In the genomic region with DNA sequence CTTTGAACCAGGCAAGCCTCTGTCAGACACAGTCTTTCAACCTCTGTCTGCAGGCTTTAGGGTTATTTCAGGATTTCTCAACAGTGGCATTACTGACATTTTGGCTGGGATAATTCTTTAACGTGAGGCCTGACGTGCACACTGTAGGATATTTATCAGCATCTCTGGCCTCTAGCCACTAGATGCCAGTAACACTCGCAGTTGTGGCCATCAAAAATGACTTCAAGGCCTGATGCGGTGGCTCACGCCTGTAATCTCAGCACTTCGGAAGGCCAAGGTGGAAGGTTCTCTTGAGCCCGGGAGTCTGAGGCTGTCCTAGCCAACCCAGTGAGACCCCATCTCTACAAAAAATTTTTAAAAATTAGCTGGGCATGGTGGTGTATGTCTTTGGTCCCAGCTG, we compare ENCODE assay signal across 19 cellular contexts.
A peak's percentile ranks its signal among the peaks of the same experiment; 100 is the strongest.
DNase-seq lines count a peak whose midpoint lies in the region; ATAC-seq and TF ChIP-seq lines count a peak whose summit lies in the region.
"Had no signal": no experiment of that assay in that cellular context is flagged by ENCODE, and none has a peak within 500 bp of the region (broad histone marks: within the 10 kb centered on the region; RNA-seq: fewer than 3 reads in every experiment).

No MANE protein-coding gene starts in this region.

- in situ Hi-C loops in GM13977 (cut with MboI; ENCODE audit: low pct_unique_long_range_greater_than_20kb, low sequenced_read_pairs, unreplicated experiment) = no loop called here

- TF ChIP-seq CTCF in GM13977 (IDR thresholded peaks at IDR 0.05; ENCODE audit: extremely low read depth, insufficient read depth, missing control alignments) (peak; percentile 22), WERI-Rb-1 (IDR thresholded peaks at IDR 0.05; ENCODE audit: low read depth, low read length) (0 out of 2 replicates have a peak, but pooled peaks have one; percentile 5), endodermal cell (conservative IDR thresholded peaks at IDR 0.05) (peak; percentile 21)

- H3K4me3 Mint-ChIP-seq in endodermal cell = no peak overlapping the region
- no peak overlapping the region for H3K4me3 Mint-ChIP-seq in effector memory CD8-positive, alpha-beta T cell
- H3K4me3 Mint-ChIP-seq: CD8-positive, alpha-beta memory T cell had no signal

- no peak overlapping the region for H3K9ac ChIP-seq in endodermal cell (ENCODE audit: extremely low read depth, low read length, poor library complexity, severe bottlenecking)
- H3K9ac ChIP-seq: BLaER1, KMS-11 had no signal

- H3K9me3 ChIP-seq in WERI-Rb-1 (ENCODE audit: severe bottlenecking) = no peaks in the 10 kb centered on the region
- no peaks in the 10 kb centered on the region for H3K9me3 ChIP-seq in endodermal cell (ENCODE audit: control insufficient read depth, low read length)
- H3K9me3 ChIP-seq: BLaER1, Caco-2, HAP-1 had no signal

- no peaks in the 10 kb centered on the region for H3K4me1 ChIP-seq in endodermal cell (ENCODE audit: control insufficient read depth, insufficient read depth, low read length)
- H3K4me1 ChIP-seq: BLaER1 had no signal

- H3K36me3 Mint-ChIP-seq in endodermal cell (ENCODE audit: low read depth) = peaks cover 24% of the 10 kb centered on the region
- H3K36me3 Mint-ChIP-seq in effector memory CD8-positive, alpha-beta T cell (ENCODE audit: insufficient read depth) = peaks cover 3% of the 10 kb centered on the region

- no peaks in the 10 kb centered on the region for H3K27me3 ChIP-seq in WERI-Rb-1 (ENCODE audit: insufficient read depth, low read depth, severe bottlenecking)
- no peaks in the 10 kb centered on the region for H3K27me3 ChIP-seq in endodermal cell (ENCODE audit: control insufficient read depth, insufficient read depth, low read length, poor library complexity, severe bottlenecking)
- H3K27me3 ChIP-seq: BLaER1 had no signal

- no peak overlapping the region for H3K27ac Mint-ChIP-seq in endodermal cell
- H3K27ac Mint-ChIP-seq in effector memory CD8-positive, alpha-beta T cell = no peak overlapping the region

- DNase-seq in GM13977 (ENCODE audit: low spot score) (no peak), HT-29 (ENCODE audit: low spot score) (peak; percentile 15), WERI-Rb-1 (no peak), endodermal cell (no peak), middle frontal gyrus (ENCODE audit: extremely low spot score, low spot score) (no peak), LoVo (ENCODE audit: low spot score) (no peak)
- DNase-seq in effector memory CD8-positive, alpha-beta T cell = no peak
- DNase-seq: AML-193; Caco-2; CD8-positive, alpha-beta memory T cell; DND-41; GDM1; GOT3; IMR-90 had no signal

- 92 to 95% methylated on average over 6 to 7 of the region's 7 CpGs for WGBS in endodermal cell (ENCODE audit: insufficient coverage in 1 of 2, insufficient read length in 1 of 2), 2 experiments

- no peak for ATAC-seq in effector memory CD8-positive, alpha-beta T cell (replicated peaks)
- ATAC-seq in GM21786 (IDR thresholded peaks at IDR 0.05; ENCODE audit: unreplicated experiment) = no peak

- H3K27ac ChIP-seq in WERI-Rb-1 (no peak overlapping the region), endodermal cell (ENCODE audit: low read depth, low read length) (no peak overlapping the region)
- H3K27ac ChIP-seq: BLaER1, HL-60, KMS-11 had no signal

- H3K4me3 ChIP-seq in WERI-Rb-1 (ENCODE audit: low read depth, low read length) (no peak overlapping the region), endodermal cell (ENCODE audit: low read length) (no peak overlapping the region)
- H3K4me3 ChIP-seq: BLaER1, HAP-1 had no signal

- H3K9me3 Mint-ChIP-seq in endodermal cell = no peaks in the 10 kb centered on the region
- no peaks in the 10 kb centered on the region for H3K9me3 Mint-ChIP-seq in effector memory CD8-positive, alpha-beta T cell

- H3K36me3 ChIP-seq in WERI-Rb-1 = peaks cover 4% of the 10 kb centered on the region; the same call in 1 of the 2 replicates
- H3K36me3 ChIP-seq in endodermal cell (ENCODE audit: control insufficient read depth, insufficient read depth, low read length) = peaks cover 22% of the 10 kb centered on the region
- H3K36me3 ChIP-seq: BLaER1, HAP-1 had no signal

- H3K27me3 Mint-ChIP-seq in endodermal cell (ENCODE audit: insufficient read depth) = no peaks in the 10 kb centered on the region
- H3K27me3 Mint-ChIP-seq in effector memory CD8-positive, alpha-beta T cell = no peaks in the 10 kb centered on the region

- peaks cover 4% of the 10 kb centered on the region for H3K4me1 Mint-ChIP-seq in endodermal cell
- peaks cover 17 to 29% of the 10 kb centered on the region in 2 donors for H3K4me1 Mint-ChIP-seq in effector memory CD8-positive, alpha-beta T cell (ENCODE audit: low read depth in 2 of 2)
